Comparison of ENCODE assay signal across 34 cellular contexts in the genomic region with DNA sequence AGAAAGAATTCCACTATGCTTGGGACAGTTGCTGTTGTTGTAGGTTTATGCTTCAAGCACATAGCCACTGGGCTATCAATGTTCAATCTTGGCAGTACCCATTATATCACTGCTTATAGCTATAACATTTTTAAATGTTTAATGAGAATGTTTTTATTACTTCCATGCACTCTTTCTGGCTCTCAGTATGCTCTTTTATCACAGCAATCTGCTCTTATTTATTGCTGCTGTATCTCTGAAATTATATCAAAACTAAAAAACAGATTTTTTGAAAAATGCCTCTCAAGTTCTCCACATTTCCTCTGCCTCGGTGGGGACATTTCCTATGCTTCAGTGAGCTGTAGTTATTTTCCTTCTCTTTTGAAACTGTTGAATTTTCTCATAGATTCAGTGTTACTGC. TPM values are rescaled to one million over a fixed set of nuclear protein-coding genes. Genes with fewer than 3 reads are reported as not detected.
"Had no signal": no experiment of that assay in that cellular context is flagged by ENCODE, and none has a peak within 500 bp of the region (broad histone marks: within the 10 kb centered on the region; RNA-seq: fewer than 3 reads in every experiment).

No MANE protein-coding gene starts in this region.

- H3K27ac Mint-ChIP-seq: activated CD4-positive, alpha-beta T cell treated with anti-CD3 and anti-CD28 coated beads for 36 hours; activated CD4-positive, alpha-beta T cell treated with anti-CD3 and anti-CD28 coated beads, Interleukin-2, amount 10 ng/mL, durations not matched to agents 7 days and 5 days; activated CD8-positive, alpha-beta T cell treated with anti-CD3 and anti-CD28 coated beads for 36 hours; activated naive CD8-positive, alpha-beta T cell; activated T-helper 17 cell treated with anti-CD3 and anti-CD28 coated beads, Interleukin-2, amount 50 U/mL, for 72 hours; brain; dendritic cell treated with granulocyte-macrophage colony-stimulating factor and Interleukin-4, amounts not matched to agents 40 ng/mL and 50 ng/mL, for 4 days; endodermal cell; T-helper 17 cell; T-helper 2 cell treated with Interferon-gamma antibody and Interleukin-4, amounts not matched to agents 5 μg/mL and 100 μg/mL, for 36 hours had no signal

- H3K4me3 ChIP-seq: coronary artery, dorsolateral prefrontal cortex, esophagus muscularis mucosa, gastrocnemius medialis, heart left ventricle had no signal

- H3K4me3 Mint-ChIP-seq: activated CD4-positive, alpha-beta T cell treated with anti-CD3 and anti-CD28 coated beads for 36 hours; activated CD4-positive, alpha-beta T cell treated with anti-CD3 and anti-CD28 coated beads, Interleukin-2, amount 10 ng/mL, durations not matched to agents 7 days and 5 days; activated CD8-positive, alpha-beta T cell treated with anti-CD3 and anti-CD28 coated beads for 36 hours; activated naive CD8-positive, alpha-beta T cell; activated T-cell treated with anti-CD3 and anti-CD28 coated beads, Interleukin-2, amount 50 U/mL, for 4 hours; activated T-helper 17 cell treated with anti-CD3 and anti-CD28 coated beads, Interleukin-2, amount 50 U/mL, for 72 hours; central memory CD8-positive, alpha-beta T cell; dendritic cell treated with granulocyte-macrophage colony-stimulating factor and Interleukin-4, amounts not matched to agents 40 ng/mL and 50 ng/mL, for 4 days; endodermal cell; T-helper 17 cell; T-helper 2 cell treated with Interferon-gamma antibody and Interleukin-4, amounts not matched to agents 5 μg/mL and 100 μg/mL, for 36 hours had no signal

- ATAC-seq: activated CD4-positive, alpha-beta T cell treated with anti-CD3 and anti-CD28 coated beads for 36 hours; activated CD8-positive, alpha-beta T cell treated with anti-CD3 and anti-CD28 coated beads for 36 hours; activated T-cell treated with anti-CD3 and anti-CD28 coated beads, Interleukin-2, amount 50 U/mL, for 4 hours; activated T-helper 17 cell treated with anti-CD3 and anti-CD28 coated beads, Interleukin-2, amount 50 U/mL, for 72 hours; foreskin keratinocyte; gastrocnemius medialis; heart left ventricle; T-helper 17 cell had no signal

- H3K36me3 ChIP-seq: esophagus muscularis mucosa, gastrocnemius medialis, heart left ventricle had no signal

- FAIRE-seq: bronchial epithelial cell had no signal

- H3K9me3 Mint-ChIP-seq: activated CD4-positive, alpha-beta T cell treated with anti-CD3 and anti-CD28 coated beads, Interleukin-2, amount 10 ng/mL, durations not matched to agents 7 days and 5 days; activated CD8-positive, alpha-beta T cell treated with anti-CD3 and anti-CD28 coated beads for 36 hours; activated T-cell treated with anti-CD3 and anti-CD28 coated beads, Interleukin-2, amount 50 U/mL, for 4 hours; activated T-helper 17 cell treated with anti-CD3 and anti-CD28 coated beads, Interleukin-2, amount 50 U/mL, for 72 hours; brain; central memory CD8-positive, alpha-beta T cell; dendritic cell treated with granulocyte-macrophage colony-stimulating factor and Interleukin-4, amounts not matched to agents 40 ng/mL and 50 ng/mL, for 4 days; T-helper 2 cell treated with Interferon-gamma antibody and Interleukin-4, amounts not matched to agents 5 μg/mL and 100 μg/mL, for 36 hours had no signal

- DNase-seq: activated CD4-positive, alpha-beta T cell treated with anti-CD3 and anti-CD28 coated beads for 36 hours; activated CD4-positive, alpha-beta T cell treated with anti-CD3 and anti-CD28 coated beads, Interleukin-2, amount 10 ng/mL, durations not matched to agents 7 days and 5 days; activated CD4-positive, alpha-beta T cell treated with anti-CD3 and anti-CD28 coated beads, Interleukin-2, amount 50 U/mL, for 48 hours; activated CD4-positive, CD25-positive, alpha-beta regulatory T cell; activated CD4-positive, CD25-positive, alpha-beta regulatory T cell treated with anti-CD3 and anti-CD28 coated beads, Interleukin-2, amount 50 U/mL, for 72 hours; activated CD8-positive, alpha-beta memory T cell treated with anti-CD3 and anti-CD28 coated beads for 24 hours; activated CD8-positive, alpha-beta T cell treated with anti-CD3 and anti-CD28 coated beads for 36 hours; activated effector memory CD4-positive, alpha-beta T cell treated with Interleukin-2 at 50 U/mL for 16 hours; activated gamma-delta T cell treated with Interleukin-2 at 50 U/mL for 16 hours; activated naive CD4-positive, alpha-beta T cell treated with anti-CD3 and anti-CD28 coated beads, Interleukin-2, amount 50 U/mL, for 16 hours; activated naive CD4-positive, alpha-beta T cell treated with Interleukin-2 at 50 U/mL for 16 hours; activated T-cell treated with anti-CD3 and anti-CD28 coated beads, Interleukin-2, amount 50 U/mL, for 4 hours; amniotic stem cell; anterior cingulate cortex; dorsolateral prefrontal cortex; effector memory CD4-positive, alpha-beta T cell; endodermal cell; erythroblast; foreskin keratinocyte; gastrocnemius medialis; glutamatergic neuron; heart left ventricle; T-helper 1 cell; T-helper 17 cell; T1000 had no signal

- H3K36me3 Mint-ChIP-seq: activated naive CD8-positive, alpha-beta T cell; brain had no signal

- H3K4me1 ChIP-seq: gastrocnemius medialis had no signal

- H3K27ac ChIP-seq: coronary artery, dorsolateral prefrontal cortex, esophagus muscularis mucosa, foreskin keratinocyte, gastrocnemius medialis had no signal

- H3K9me3 ChIP-seq: esophagus muscularis mucosa, gastrocnemius medialis, heart left ventricle had no signal

- H3K27me3 ChIP-seq: dorsolateral prefrontal cortex, esophagus muscularis mucosa, foreskin keratinocyte had no signal

RNA-seq across cellular contexts. Expression of a gene that starts 5.4 kb away (rescaled TPM):
- total RNA-seq: activated CD4-positive, alpha-beta T cell treated with anti-CD3 and anti-CD28 coated beads, Interleukin-2, amount 10 ng/mL, durations not matched to agents 7 days and 5 days; activated CD8-positive, alpha-beta T cell treated with anti-CD3 and anti-CD28 coated beads for 36 hours; activated T-cell treated with anti-CD3 and anti-CD28 coated beads, Interleukin-2, amount 50 U/mL, for 4 hours; activated T-helper 17 cell treated with anti-CD3 and anti-CD28 coated beads, Interleukin-2, amount 50 U/mL, for 72 hours had no signal
- polyA plus RNA-seq: foreskin keratinocyte had no signal
